Comparison of ENCODE assay signal across 1 cellular context in the genomic region with DNA sequence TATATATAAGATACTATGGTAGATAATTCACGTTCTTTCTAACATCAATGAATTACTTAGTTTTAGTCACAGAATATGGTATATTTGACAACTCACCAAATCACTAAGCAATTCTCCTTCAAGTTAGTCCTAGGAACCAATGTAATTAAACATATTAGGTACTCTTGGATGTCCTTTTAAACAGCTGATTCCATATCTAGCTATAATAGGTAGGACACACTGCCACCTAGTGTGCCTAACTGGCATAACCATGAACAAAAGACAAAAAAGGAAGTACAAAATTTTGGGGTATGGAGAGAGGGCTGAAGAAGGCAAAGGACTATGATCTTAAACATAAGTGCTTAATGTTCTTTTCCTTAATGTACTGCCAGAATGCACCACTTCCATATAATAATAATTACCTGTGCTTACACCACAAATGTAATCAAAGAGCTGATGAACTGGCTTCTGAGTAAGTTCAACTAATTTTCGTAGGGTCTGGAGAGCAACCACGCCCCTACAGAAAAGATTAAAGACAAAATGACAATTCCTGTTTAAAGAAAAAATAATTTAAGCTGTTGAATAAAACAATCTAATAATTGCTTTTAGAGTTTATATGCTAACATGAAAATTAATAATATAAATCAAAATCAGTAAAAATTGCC.
TF ChIP-seq lines count a peak whose summit lies in the region.

No MANE protein-coding gene starts in this region.

TF ChIP-seq in WTC11, 78 proteins besides CTCF, POLR2A, EP300 and RAD21 (continued from another document):
- TF ChIP-seq, protein P1, sequence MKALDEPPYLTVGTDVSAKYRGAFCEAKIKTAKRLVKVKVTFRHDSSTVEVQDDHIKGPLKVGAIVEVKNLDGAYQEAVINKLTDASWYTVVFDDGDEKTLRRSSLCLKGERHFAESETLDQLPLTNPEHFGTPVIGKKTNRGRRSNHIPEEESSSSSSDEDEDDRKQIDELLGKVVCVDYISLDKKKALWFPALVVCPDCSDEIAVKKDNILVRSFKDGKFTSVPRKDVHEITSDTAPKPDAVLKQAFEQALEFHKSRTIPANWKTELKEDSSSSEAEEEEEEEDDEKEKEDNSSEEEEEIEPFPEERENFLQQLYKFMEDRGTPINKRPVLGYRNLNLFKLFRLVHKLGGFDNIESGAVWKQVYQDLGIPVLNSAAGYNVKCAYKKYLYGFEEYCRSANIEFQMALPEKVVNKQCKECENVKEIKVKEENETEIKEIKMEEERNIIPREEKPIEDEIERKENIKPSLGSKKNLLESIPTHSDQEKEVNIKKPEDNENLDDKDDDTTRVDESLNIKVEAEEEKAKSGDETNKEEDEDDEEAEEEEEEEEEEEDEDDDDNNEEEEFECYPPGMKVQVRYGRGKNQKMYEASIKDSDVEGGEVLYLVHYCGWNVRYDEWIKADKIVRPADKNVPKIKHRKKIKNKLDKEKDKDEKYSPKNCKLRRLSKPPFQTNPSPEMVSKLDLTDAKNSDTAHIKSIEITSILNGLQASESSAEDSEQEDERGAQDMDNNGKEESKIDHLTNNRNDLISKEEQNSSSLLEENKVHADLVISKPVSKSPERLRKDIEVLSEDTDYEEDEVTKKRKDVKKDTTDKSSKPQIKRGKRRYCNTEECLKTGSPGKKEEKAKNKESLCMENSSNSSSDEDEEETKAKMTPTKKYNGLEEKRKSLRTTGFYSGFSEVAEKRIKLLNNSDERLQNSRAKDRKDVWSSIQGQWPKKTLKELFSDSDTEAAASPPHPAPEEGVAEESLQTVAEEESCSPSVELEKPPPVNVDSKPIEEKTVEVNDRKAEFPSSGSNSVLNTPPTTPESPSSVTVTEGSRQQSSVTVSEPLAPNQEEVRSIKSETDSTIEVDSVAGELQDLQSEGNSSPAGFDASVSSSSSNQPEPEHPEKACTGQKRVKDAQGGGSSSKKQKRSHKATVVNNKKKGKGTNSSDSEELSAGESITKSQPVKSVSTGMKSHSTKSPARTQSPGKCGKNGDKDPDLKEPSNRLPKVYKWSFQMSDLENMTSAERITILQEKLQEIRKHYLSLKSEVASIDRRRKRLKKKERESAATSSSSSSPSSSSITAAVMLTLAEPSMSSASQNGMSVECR (CRISPR knock-in tag; IDR thresholded peaks at IDR 0.05; ENCODE audit: borderline replicate concordance) = no peak
- TF ChIP-seq SOX15 (CRISPR knock-in tag; IDR thresholded peaks at IDR 0.05) (no peak), SMAD4 (CRISPR knock-in tag; IDR thresholded peaks at IDR 0.05) (no peak), TEAD4 (CRISPR knock-in tag; IDR thresholded peaks at IDR 0.05) (no peak)
- TF ChIP-seq, protein P2, sequence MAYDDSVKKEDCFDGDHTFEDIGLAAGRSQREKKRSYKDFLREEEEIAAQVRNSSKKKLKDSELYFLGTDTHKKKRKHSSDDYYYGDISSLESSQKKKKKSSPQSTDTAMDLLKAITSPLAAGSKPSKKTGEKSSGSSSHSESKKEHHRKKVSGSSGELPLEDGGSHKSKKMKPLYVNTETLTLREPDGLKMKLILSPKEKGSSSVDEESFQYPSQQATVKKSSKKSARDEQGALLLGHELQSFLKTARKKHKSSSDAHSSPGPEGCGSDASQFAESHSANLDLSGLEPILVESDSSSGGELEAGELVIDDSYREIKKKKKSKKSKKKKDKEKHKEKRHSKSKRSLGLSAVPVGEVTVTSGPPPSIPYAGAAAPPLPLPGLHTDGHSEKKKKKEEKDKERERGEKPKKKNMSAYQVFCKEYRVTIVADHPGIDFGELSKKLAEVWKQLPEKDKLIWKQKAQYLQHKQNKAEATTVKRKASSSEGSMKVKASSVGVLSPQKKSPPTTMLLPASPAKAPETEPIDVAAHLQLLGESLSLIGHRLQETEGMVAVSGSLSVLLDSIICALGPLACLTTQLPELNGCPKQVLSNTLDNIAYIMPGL (CRISPR knock-in tag; IDR thresholded peaks at IDR 0.05) = no peak
- TF ChIP-seq, protein P3, sequence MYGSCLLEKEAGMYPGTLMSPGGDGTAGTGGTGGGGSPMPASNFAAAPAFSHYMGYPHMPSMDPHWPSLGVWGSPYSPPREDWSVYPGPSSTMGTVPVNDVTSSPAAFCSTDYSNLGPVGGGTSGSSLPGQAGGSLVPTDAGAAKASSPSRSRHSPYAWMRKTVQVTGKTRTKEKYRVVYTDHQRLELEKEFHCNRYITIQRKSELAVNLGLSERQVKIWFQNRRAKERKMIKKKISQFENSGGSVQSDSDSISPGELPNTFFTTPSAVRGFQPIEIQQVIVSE (CRISPR knock-in tag; IDR thresholded peaks at IDR 0.05; ENCODE audit: borderline replicate concordance) = no peak
TF ChIP-seq in WTC11: peak in this region for 0.
